Comparison of ENCODE assay signal across 13 cellular contexts in the genomic region with DNA sequence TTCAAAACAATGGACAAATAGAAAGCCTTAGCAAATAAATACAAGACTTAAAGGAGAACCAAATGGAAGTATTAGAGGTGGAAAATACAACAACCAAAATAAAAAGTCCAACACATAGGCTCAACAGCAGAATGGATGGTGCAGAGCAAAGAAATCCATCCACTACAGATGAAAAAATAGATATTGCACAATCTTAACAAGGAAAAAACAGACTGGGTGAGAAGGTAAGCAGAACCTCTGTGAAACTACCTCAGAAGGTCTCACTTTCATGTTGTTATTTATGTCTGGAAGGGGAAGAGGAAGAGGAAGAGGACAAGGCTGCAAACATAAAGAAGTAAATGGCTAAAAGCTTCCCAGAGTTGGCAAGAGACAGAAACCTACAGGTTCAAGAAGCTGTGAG.
DNase-seq lines count a peak whose midpoint lies in the region; ATAC-seq and TF ChIP-seq lines count a peak whose summit lies in the region.
"Had no signal": no experiment of that assay in that cellular context is flagged by ENCODE, and none has a peak within 500 bp of the region (broad histone marks: within the 10 kb centered on the region; RNA-seq: fewer than 3 reads in every experiment).

No MANE protein-coding gene starts in this region.

- H3K27ac ChIP-seq in GM23338 (ENCODE audit: low read depth): no peak overlapping the region
- no peak overlapping the region for H3K27ac ChIP-seq in HUES64 (ENCODE audit: low read depth, low read length)
- H3K27ac ChIP-seq: C4-2B had no signal

- H3K9me3 ChIP-seq in HUES64 (ENCODE audit: insufficient read depth, low read depth, low read length): no peaks in the 10 kb centered on the region
- peaks cover 2% of the 10 kb centered on the region for H3K9me3 ChIP-seq in iPS-18c (ENCODE audit: control insufficient read depth, insufficient read depth, low read length)
- H3K9me3 ChIP-seq: BE2C had no signal

- H3K27me3 Mint-ChIP-seq in GM23338 (ENCODE audit: insufficient read depth, low read depth, poor library complexity): peaks cover 49% of the 10 kb centered on the region
- H3K27me3 Mint-ChIP-seq in WTC11 (ENCODE audit: low read depth): peaks cover 91% of the 10 kb centered on the region

- peaks cover 9% of the 10 kb centered on the region; the same call in 1 of the 2 replicates for H3K4me1 ChIP-seq in GM23338 (ENCODE audit: insufficient read depth)
- 0 out of 2 replicates have a peak, but pooled peaks cover 5% of the 10 kb centered on the region for H3K4me1 ChIP-seq in HUES64 (ENCODE audit: insufficient read depth, low read length)
- H3K4me1 ChIP-seq: BE2C, HAP-1 had no signal

- H3K4me3 Mint-ChIP-seq in GM23338 (peak overlapping the region; percentile 83), WTC11 (peak overlapping the region; percentile 78; the same call in 1 of the 2 replicates)
- H3K4me3 Mint-ChIP-seq: CD4-positive, alpha-beta memory T cell had no signal

- H2AFZ ChIP-seq in GM23338: no peak overlapping the region

- no peak for DNase-seq in GM23338 (ENCODE audit: low spot score)
- no peak for DNase-seq in WTC11 (ENCODE audit: low spot score)
- DNase-seq in NCI-H1105 (lab: John Stamatoyannopoulos, UW): no peak
- DNase-seq in anterior cingulate cortex (lab: John Stamatoyannopoulos, UW): no peak
- DNase-seq: BE2C; CD4-positive, alpha-beta memory T cell; DMS79; GOT3 had no signal

- H4K20me1 ChIP-seq in GM23338 (replicated peaks; ENCODE audit: insufficient read depth): no peaks in the 10 kb centered on the region

- H3K4me1 Mint-ChIP-seq in GM23338 (peaks cover 12% of the 10 kb centered on the region), WTC11 (peaks cover 16% of the 10 kb centered on the region)

- no peaks in the 10 kb centered on the region for H3K36me3 Mint-ChIP-seq in GM23338 (ENCODE audit: low read depth)
- peaks cover 4% of the 10 kb centered on the region; the same call in 1 of the 2 replicates for H3K36me3 Mint-ChIP-seq in WTC11
- H3K36me3 Mint-ChIP-seq: CD4-positive, alpha-beta memory T cell had no signal

- no peaks in the 10 kb centered on the region for H3K9me2 ChIP-seq in GM23338 (ENCODE audit: insufficient read depth)

- H3F3A ChIP-seq in GM23338 (replicated peaks; ENCODE audit: low read depth): no peaks in the 10 kb centered on the region

- CTCF ChIA-PET in WTC11 (lab: Charles Lee): no interaction called here

- TF ChIP-seq CTCF in GM23338 (conservative IDR thresholded peaks at IDR 0.05; ENCODE audit: low read depth in 2 of 2) (no peak), WTC11 (IDR thresholded peaks at IDR 0.05) (no peak)

- H3K36me3 ChIP-seq in GM23338 (ENCODE audit: insufficient read depth) (no peaks in the 10 kb centered on the region), HUES64 (ENCODE audit: insufficient read depth, low read length) (no peaks in the 10 kb centered on the region)
- H3K36me3 ChIP-seq: BE2C, HAP-1 had no signal

- POLR2A ChIA-PET in WTC11 (lab: Charles Lee): interaction anchor here (2.3 kb wide), 1 partner anchor 47 kb away, joined by 16 read pairs; no protein-coding TSS in a partner anchor

- H3K9me3 Mint-ChIP-seq in GM23338 (peaks cover 2% of the 10 kb centered on the region; the same call in 1 of the 3 replicates), WTC11 (peaks cover 9% of the 10 kb centered on the region)

- H3K4me3 ChIP-seq in GM23338 (peak overlapping the region; percentile 68), HUES64 (ENCODE audit: low read length) (peak overlapping the region; percentile 72), iPS-18c (ENCODE audit: insufficient read depth, low read depth, low read length) (0 out of 2 replicates have a peak overlapping the region, but pooled peaks have one; percentile 74)
- H3K4me3 ChIP-seq: HAP-1 had no signal

- H3K27me3 ChIP-seq in GM23338 (ENCODE audit: insufficient read depth): peaks cover 68% of the 10 kb centered on the region
- peaks cover 97% of the 10 kb centered on the region for H3K27me3 ChIP-seq in HUES64 (ENCODE audit: insufficient read depth, low read length)

- no peak overlapping the region for H3K9ac ChIP-seq in HUES64 (ENCODE audit: low read depth, low read length)

- H3K4me2 ChIP-seq in GM23338: peak overlapping the region; percentile 97

- no peak for ATAC-seq in GM23338
- ATAC-seq in WTC11: no peak
- no peak for ATAC-seq in GM21737 (IDR thresholded peaks at IDR 0.05; ENCODE audit: unreplicated experiment)

- H3K79me2 ChIP-seq in GM23338 (replicated peaks; ENCODE audit: insufficient read depth): no peaks in the 10 kb centered on the region

- H3K27ac Mint-ChIP-seq in GM23338 (no peak overlapping the region), WTC11 (no peak overlapping the region)
- H3K27ac Mint-ChIP-seq: CD4-positive, alpha-beta memory T cell had no signal

TF ChIP-seq in GM23338, 12 proteins besides CTCF, POLR2A, EP300 and RAD21:
- TF ChIP-seq EZH2 (IDR thresholded peaks at IDR 0.05; ENCODE audit: low read depth, unreplicated experiment): peak; percentile 15
- TF ChIP-seq NANOG (IDR thresholded peaks at IDR 0.05; ENCODE audit: borderline replicate concordance): no peak

TF ChIP-seq in WTC11, 78 proteins besides CTCF, POLR2A, EP300 and RAD21 (continues in another document):
- TF ChIP-seq ZNF423 (CRISPR knock-in tag; IDR thresholded peaks at IDR 0.05): no peak
- TF ChIP-seq ZMAT4 (CRISPR knock-in tag; IDR thresholded peaks at IDR 0.05): no peak
- no peak for TF ChIP-seq ATF1 (CRISPR knock-in tag; IDR thresholded peaks at IDR 0.05)
- TF ChIP-seq, protein P1, sequence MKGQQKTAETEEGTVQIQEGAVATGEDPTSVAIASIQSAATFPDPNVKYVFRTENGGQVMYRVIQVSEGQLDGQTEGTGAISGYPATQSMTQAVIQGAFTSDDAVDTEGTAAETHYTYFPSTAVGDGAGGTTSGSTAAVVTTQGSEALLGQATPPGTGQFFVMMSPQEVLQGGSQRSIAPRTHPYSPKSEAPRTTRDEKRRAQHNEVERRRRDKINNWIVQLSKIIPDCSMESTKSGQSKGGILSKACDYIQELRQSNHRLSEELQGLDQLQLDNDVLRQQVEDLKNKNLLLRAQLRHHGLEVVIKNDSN (CRISPR knock-in tag; IDR thresholded peaks at IDR 0.05): no peak
- TF ChIP-seq ELF4 (CRISPR knock-in tag; IDR thresholded peaks at IDR 0.05; ENCODE audit: low read depth): no peak
- TF ChIP-seq, protein P2, sequence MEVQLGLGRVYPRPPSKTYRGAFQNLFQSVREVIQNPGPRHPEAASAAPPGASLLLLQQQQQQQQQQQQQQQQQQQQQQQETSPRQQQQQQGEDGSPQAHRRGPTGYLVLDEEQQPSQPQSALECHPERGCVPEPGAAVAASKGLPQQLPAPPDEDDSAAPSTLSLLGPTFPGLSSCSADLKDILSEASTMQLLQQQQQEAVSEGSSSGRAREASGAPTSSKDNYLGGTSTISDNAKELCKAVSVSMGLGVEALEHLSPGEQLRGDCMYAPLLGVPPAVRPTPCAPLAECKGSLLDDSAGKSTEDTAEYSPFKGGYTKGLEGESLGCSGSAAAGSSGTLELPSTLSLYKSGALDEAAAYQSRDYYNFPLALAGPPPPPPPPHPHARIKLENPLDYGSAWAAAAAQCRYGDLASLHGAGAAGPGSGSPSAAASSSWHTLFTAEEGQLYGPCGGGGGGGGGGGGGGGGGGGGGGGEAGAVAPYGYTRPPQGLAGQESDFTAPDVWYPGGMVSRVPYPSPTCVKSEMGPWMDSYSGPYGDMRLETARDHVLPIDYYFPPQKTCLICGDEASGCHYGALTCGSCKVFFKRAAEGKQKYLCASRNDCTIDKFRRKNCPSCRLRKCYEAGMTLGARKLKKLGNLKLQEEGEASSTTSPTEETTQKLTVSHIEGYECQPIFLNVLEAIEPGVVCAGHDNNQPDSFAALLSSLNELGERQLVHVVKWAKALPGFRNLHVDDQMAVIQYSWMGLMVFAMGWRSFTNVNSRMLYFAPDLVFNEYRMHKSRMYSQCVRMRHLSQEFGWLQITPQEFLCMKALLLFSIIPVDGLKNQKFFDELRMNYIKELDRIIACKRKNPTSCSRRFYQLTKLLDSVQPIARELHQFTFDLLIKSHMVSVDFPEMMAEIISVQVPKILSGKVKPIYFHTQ (CRISPR knock-in tag; IDR thresholded peaks at IDR 0.05): no peak
- TF ChIP-seq STAT6 (CRISPR knock-in tag; conservative IDR thresholded peaks at IDR 0.05; ENCODE audit: low read depth): no peak
- TF ChIP-seq, protein P3, sequence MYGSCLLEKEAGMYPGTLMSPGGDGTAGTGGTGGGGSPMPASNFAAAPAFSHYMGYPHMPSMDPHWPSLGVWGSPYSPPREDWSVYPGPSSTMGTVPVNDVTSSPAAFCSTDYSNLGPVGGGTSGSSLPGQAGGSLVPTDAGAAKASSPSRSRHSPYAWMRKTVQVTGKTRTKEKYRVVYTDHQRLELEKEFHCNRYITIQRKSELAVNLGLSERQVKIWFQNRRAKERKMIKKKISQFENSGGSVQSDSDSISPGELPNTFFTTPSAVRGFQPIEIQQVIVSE (CRISPR knock-in tag; IDR thresholded peaks at IDR 0.05; ENCODE audit: borderline replicate concordance): no peak
- no peak for TF ChIP-seq MYBL2 (CRISPR knock-in tag; IDR thresholded peaks at IDR 0.05)
